In the genomic region with DNA sequence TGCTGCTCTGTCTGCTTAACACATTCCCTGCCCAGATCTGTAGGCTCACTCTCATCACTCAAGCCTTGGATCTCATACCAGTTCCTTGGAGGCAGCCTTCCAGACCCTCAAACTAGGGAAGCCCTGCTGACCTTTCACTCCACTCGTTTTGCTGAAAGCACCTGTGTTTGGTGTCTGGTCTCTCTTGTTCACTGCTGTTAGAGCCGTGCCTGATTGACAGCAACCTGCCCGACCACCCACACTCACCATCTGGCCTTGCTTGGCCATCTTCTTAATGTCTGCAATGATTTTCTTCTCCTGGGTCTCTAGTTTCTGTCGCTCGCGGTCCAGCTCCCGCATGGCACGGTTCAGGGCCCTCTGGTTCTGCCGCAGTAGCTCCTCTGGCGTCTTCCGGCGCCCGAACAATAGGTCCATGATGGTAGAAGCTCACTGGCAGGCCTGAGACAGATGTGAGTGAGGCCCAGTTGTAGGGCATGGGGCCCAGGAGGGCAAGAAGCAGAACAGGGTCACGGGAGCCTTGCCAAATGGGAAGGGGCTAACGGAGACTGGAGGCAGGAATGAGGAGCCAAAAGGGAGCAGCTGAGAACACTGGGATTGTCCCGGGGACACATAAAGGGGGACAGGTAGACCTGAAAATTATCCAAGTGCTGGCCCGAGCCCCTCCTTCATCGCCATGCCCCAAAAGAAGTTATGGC, we compare ENCODE assay signal across 8 cellular contexts. TPM values are rescaled to one million over a fixed set of nuclear protein-coding genes. Genes with fewer than 3 reads are reported as not detected.
A peak's percentile ranks its signal among the peaks of the same experiment; 100 is the strongest.
DNase-seq lines count a peak whose midpoint lies in the region; TF ChIP-seq lines count a peak whose summit lies in the region.

No MANE protein-coding gene starts in this region.

- WGBS in ectodermal cell, 2 experiments = 80 to 82% methylated on average over 18 of the region's 18 CpGs

- peak overlapping the region; percentile 84 for H3K27ac ChIP-seq in ectodermal cell (ENCODE audit: insufficient read depth, low read depth, low read length, poor library complexity, severe bottlenecking)

- peaks cover 51% of the 10 kb centered on the region for H3K4me1 Mint-ChIP-seq in nephron progenitor cell

- no peaks in the 10 kb centered on the region for H3K9me3 ChIP-seq in NT2/D1 (ENCODE audit: insufficient read depth, low read length)
- no peaks in the 10 kb centered on the region for H3K9me3 ChIP-seq in ectodermal cell (ENCODE audit: control insufficient read depth, low read length)

- CTCF ChIA-PET in BJ (lab: Yijun Ruan, JAX) (interaction anchor here (7.3 kb wide), 1 partner anchor 35 kb away, joined by 43 read pairs; a partner anchor contains a TSS), GM10248 (lab: Yijun Ruan, JAX) (interaction anchor here (1.3 to 2.9 kb wide), 5 partner anchors 9 to 84 kb away, joined by 3 to 30 read pairs (median 5); a partner anchor contains a TSS)

- H3K9me3 Mint-ChIP-seq in nephron progenitor cell = no peaks in the 10 kb centered on the region

- H3K27me3 Mint-ChIP-seq in nephron progenitor cell (ENCODE audit: low read depth, poor library complexity) = peaks cover 10% of the 10 kb centered on the region

- H3K4me3 Mint-ChIP-seq in nephron progenitor cell = peak overlapping the region; percentile 97

- no peak for DNase-seq in BJ (ENCODE audit: low read depth)
- DNase-seq in NT2/D1 (ENCODE audit: low read depth, low spot score) = no peak
- no peak for DNase-seq in nephron progenitor cell
- no peak for DNase-seq in NCI-H446 treated with DMSO at 0.1 percent for 48 hours (lab: John Stamatoyannopoulos, UW)
- DNase-seq in effector CD4-positive, alpha-beta T cell = no peak
- DNase-seq in GM10248 (ENCODE audit: extremely low spot score) = no peak
- no peak for DNase-seq in GM20000 (ENCODE audit: low spot score)

- POLR2A ChIA-PET in BJ (lab: Charles Lee) = interaction anchor here (2.2 kb wide), 1 partner anchor 10 kb away, joined by 10 read pairs; a partner anchor contains a TSS
- POLR2A ChIA-PET in GM10248 (lab: Yijun Ruan, JAX) = interaction anchor here (0.7 to 3.7 kb wide), 4 partner anchors 9 to 54 kb away, joined by 3 to 32 read pairs (median 4); a partner anchor contains a TSS

- peaks cover 39% of the 10 kb centered on the region for H3K36me3 Mint-ChIP-seq in nephron progenitor cell (ENCODE audit: low read depth)

- H3K27me3 ChIP-seq in BJ (ENCODE audit: control insufficient read depth, insufficient read depth, low read length) = no peaks in the 10 kb centered on the region
- H3K27me3 ChIP-seq in NT2/D1 (ENCODE audit: insufficient read depth, insufficient read length) = no peaks in the 10 kb centered on the region
- no peaks in the 10 kb centered on the region for H3K27me3 ChIP-seq in ectodermal cell (ENCODE audit: control insufficient read depth, insufficient read depth, low read length, poor library complexity, severe bottlenecking)

- peak overlapping the region; percentile 96 for H3K9ac ChIP-seq in NT2/D1 (ENCODE audit: insufficient read length, low read depth)

- no peak for TF ChIP-seq CTCF in BJ (IDR thresholded peaks at IDR 0.05; ENCODE audit: insufficient read depth, low read depth, low read length)
- TF ChIP-seq CTCF in nephron progenitor cell (IDR thresholded peaks at IDR 0.05) = no peak
- TF ChIP-seq CTCF in GM10248 (IDR thresholded peaks at IDR 0.05; ENCODE audit: control extremely low read depth, extremely low read depth, low read depth, missing control alignments) = no peak
- no peak for TF ChIP-seq CTCF in GM20000 (IDR thresholded peaks at IDR 0.05; ENCODE audit: extremely low read depth, missing control alignments)

- H3K4me3 ChIP-seq in BJ (ENCODE audit: low read depth, low read length) (peak overlapping the region; percentile 71), NT2/D1 (ENCODE audit: insufficient read length, low read depth) (peak overlapping the region; percentile 87), ectodermal cell (ENCODE audit: insufficient read depth, low read depth, low read length) (peak overlapping the region; percentile 92)

- H3K36me3 ChIP-seq in BJ (ENCODE audit: control insufficient read depth, insufficient read depth, low read length) (peaks cover 45% of the 10 kb centered on the region), NT2/D1 (ENCODE audit: insufficient read depth, insufficient read length, low read length) (peaks cover 61% of the 10 kb centered on the region), ectodermal cell (ENCODE audit: control insufficient read depth, insufficient read depth, low read length) (peaks cover 46% of the 10 kb centered on the region)

- H3K4me1 ChIP-seq in NT2/D1 (ENCODE audit: insufficient read depth, insufficient read length) (no peaks in the 10 kb centered on the region), ectodermal cell (ENCODE audit: control insufficient read depth, insufficient read depth, low read length) (peaks cover 23% of the 10 kb centered on the region)

- H3K27ac Mint-ChIP-seq in nephron progenitor cell = peak overlapping the region; percentile 99

RNA-seq across cellular contexts. Expression of a gene that starts 1.0 kb away (rescaled TPM):
- polyA plus RNA-seq in BJ (2011; rRNA removed) = 153 and 174 TPM in 2 replicates
- polyA minus RNA-seq in BJ (2011; rRNA and poly(A)+ RNA removed) = 85.9 and 104 TPM in 2 replicates
- 109 TPM for polyA plus RNA-seq in ectodermal cell (2013, experiment 1 of 4)
- polyA plus RNA-seq in ectodermal cell (2013, experiment 2 of 4) = 111 TPM
- polyA plus RNA-seq in ectodermal cell (2013, experiment 3 of 4) = 106 TPM
- polyA plus RNA-seq in ectodermal cell (2013, experiment 4 of 4) = 125 TPM

RNA-seq across cellular contexts. Expression of a gene that starts 4.5 kb away (rescaled TPM):
- polyA plus RNA-seq in BJ (2011; rRNA removed) = 66.6 and 76.3 TPM in 2 replicates
- 53.8 and 64.6 TPM in 2 replicates for polyA minus RNA-seq in BJ (2011; rRNA and poly(A)+ RNA removed)
- polyA plus RNA-seq in ectodermal cell (2013, experiment 1 of 4) = 105 TPM
- 105 TPM for polyA plus RNA-seq in ectodermal cell (2013, experiment 2 of 4)
- polyA plus RNA-seq in ectodermal cell (2013, experiment 3 of 4) = 86.3 TPM
- 90.7 TPM for polyA plus RNA-seq in ectodermal cell (2013, experiment 4 of 4)

RNA-seq across cellular contexts. Expression of a gene that starts 10.1 kb away (rescaled TPM):
- 210 and 476 TPM in 2 replicates for polyA plus RNA-seq in BJ (2011; rRNA removed)
- 908 and 1,175 TPM in 2 replicates for polyA minus RNA-seq in BJ (2011; rRNA and poly(A)+ RNA removed)
- 1,177 TPM for polyA plus RNA-seq in ectodermal cell (2013, experiment 1 of 4)
- polyA plus RNA-seq in ectodermal cell (2013, experiment 2 of 4) = 1,248 TPM
- 686 TPM for polyA plus RNA-seq in ectodermal cell (2013, experiment 3 of 4)
- 770 TPM for polyA plus RNA-seq in ectodermal cell (2013, experiment 4 of 4)

RNA-seq across cellular contexts. Expression of a gene that starts 19.2 kb away (rescaled TPM):
- 8.4 and 12.5 TPM in 2 replicates for polyA plus RNA-seq in BJ (2011; rRNA removed)
- 5.9 and 7.0 TPM in 2 replicates for polyA minus RNA-seq in BJ (2011; rRNA and poly(A)+ RNA removed)
- 27.4 TPM for polyA plus RNA-seq in ectodermal cell (2013, experiment 1 of 4)
- polyA plus RNA-seq in ectodermal cell (2013, experiment 2 of 4) = 29.9 TPM
- 23.0 TPM for polyA plus RNA-seq in ectodermal cell (2013, experiment 3 of 4)
- 26.1 TPM for polyA plus RNA-seq in ectodermal cell (2013, experiment 4 of 4)

RNA-seq across cellular contexts. Expression of a gene that starts 34.3 kb away (rescaled TPM):
- 5.2 and 9.5 TPM in 2 replicates for polyA plus RNA-seq in BJ (2011; rRNA removed)
- 4.3 and 4.9 TPM in 2 replicates for polyA minus RNA-seq in BJ (2011; rRNA and poly(A)+ RNA removed)
- polyA plus RNA-seq in ectodermal cell (2013, experiment 1 of 4) = 19.6 TPM
- 18.5 TPM for polyA plus RNA-seq in ectodermal cell (2013, experiment 2 of 4)
- polyA plus RNA-seq in ectodermal cell (2013, experiment 3 of 4) = 18.4 TPM
- polyA plus RNA-seq in ectodermal cell (2013, experiment 4 of 4) = 18.6 TPM
